Comparison of ENCODE assay signal across 15 cellular contexts in the genomic region with DNA sequence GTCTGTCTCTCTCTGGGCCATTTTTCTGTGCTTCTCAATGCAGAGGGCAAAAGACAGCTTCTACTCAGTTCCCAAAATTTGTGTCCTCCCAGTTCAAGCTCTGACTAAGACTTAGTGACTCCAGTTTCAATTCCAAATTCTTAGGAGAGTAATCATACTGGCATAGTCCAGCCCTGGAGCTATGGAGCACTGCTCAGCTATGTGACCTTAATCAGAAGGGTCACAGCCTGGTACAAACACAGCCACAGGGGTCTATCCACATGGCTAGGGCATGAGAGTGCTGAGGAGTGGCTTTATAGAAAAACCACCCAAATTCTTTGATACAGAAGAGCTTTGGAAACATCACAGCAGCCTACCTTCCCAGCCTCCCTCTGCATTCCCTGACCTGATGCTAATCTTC.
A peak's percentile ranks its signal among the peaks of the same experiment; 100 is the strongest.
DNase-seq lines count a peak whose midpoint lies in the region; ATAC-seq and TF ChIP-seq lines count a peak whose summit lies in the region.
"Had no signal": no experiment of that assay in that cellular context is flagged by ENCODE, and none has a peak within 500 bp of the region (broad histone marks: within the 10 kb centered on the region; RNA-seq: fewer than 3 reads in every experiment).

No MANE protein-coding gene starts in this region.

- H3K14ac ChIP-seq in trophoblast cell (ENCODE audit: low read length): no peak overlapping the region

- H3K36me3 ChIP-seq in trophoblast cell (ENCODE audit: control insufficient read depth in 1 of 2, insufficient read depth in 2 of 2, low read length in 2 of 2): no peaks in the 10 kb centered on the region

- H3K9ac ChIP-seq in trophoblast cell (ENCODE audit: low read length): no peak overlapping the region

- H3K4me3 ChIP-seq in epithelial cell of proximal tubule (ENCODE audit: low read depth, low read length) (no peak overlapping the region), trophoblast cell (ENCODE audit: low read depth, low read length) (no peak overlapping the region)

- H3K4me2 ChIP-seq in trophoblast cell (ENCODE audit: low read length): no peak overlapping the region

- no peak overlapping the region for H2BK5ac ChIP-seq in trophoblast cell (ENCODE audit: low read depth, low read length, poor library complexity)

- ATAC-seq in HG03196 (IDR thresholded peaks at IDR 0.05; ENCODE audit: unreplicated experiment): no peak
- ATAC-seq: natural killer cell treated with Interleukin-12 subunit alpha and Interleukin-12 subunit beta and Interleukin-15 and Interleukin-18, amount 100 ng/mL, for 72 hours; T-cell had no signal

- H2AK5ac ChIP-seq in trophoblast cell (ENCODE audit: low read length): no peak overlapping the region

- no peak overlapping the region for H3K18ac ChIP-seq in trophoblast cell (ENCODE audit: low read length)

- no peak overlapping the region for H4K8ac ChIP-seq in trophoblast cell (ENCODE audit: low read depth, low read length)

- H3K9me3 ChIP-seq in trophoblast cell (ENCODE audit: insufficient read depth, low read depth, low read length): peaks cover 5% of the 10 kb centered on the region

- no peak overlapping the region for H2BK120ac ChIP-seq in trophoblast cell (ENCODE audit: insufficient read depth, low read length, poor library complexity)

- H2AFZ ChIP-seq in trophoblast cell (ENCODE audit: insufficient read depth, low read length, poor library complexity): no peak overlapping the region

- H3K4ac ChIP-seq in trophoblast cell (ENCODE audit: low read depth, low read length): no peak overlapping the region

- DNase-seq in EL (peak; percentile 99), RPMI7951 (ENCODE audit: low read depth) (peak; percentile 97), epithelial cell of proximal tubule (ENCODE audit: low read depth) (peak; percentile 87), trophoblast cell (peak; percentile 73 to 87), KG1 (lab: John Stamatoyannopoulos, UW) (no peak), cortex of kidney (lab: John Stamatoyannopoulos, UW) (no peak), NAMALWA (ENCODE audit: low spot score) (no peak)
- DNase-seq: activated CD4-positive, alpha-beta T cell treated with anti-CD3 and anti-CD28 coated beads, Interleukin-2, amount 50 U/mL, for 48 hours; DMS79; immature natural killer cell; NCI-H1417 treated with DMSO at 0.1 percent for 48 hours; NCI-H82; T-cell had no signal

- peaks cover 0 to 3% of the 10 kb centered on the region in 2 experiments for H3K4me1 ChIP-seq in trophoblast cell (ENCODE audit: control insufficient read depth in 1 of 2, insufficient read depth in 2 of 2, low read length in 2 of 2)

- H3K79me1 ChIP-seq in trophoblast cell (ENCODE audit: low read length): no peaks in the 10 kb centered on the region

- H3K79me2 ChIP-seq in trophoblast cell (ENCODE audit: control insufficient read depth, insufficient read depth, low read length, poor library complexity): no peaks in the 10 kb centered on the region

- no peak overlapping the region for H4K12ac ChIP-seq in trophoblast cell (ENCODE audit: low read depth, low read length)

- H3K27ac ChIP-seq in trophoblast cell (ENCODE audit: low read depth, low read length): no peak overlapping the region

- no peak overlapping the region for H3K23ac ChIP-seq in trophoblast cell (ENCODE audit: low read length)

- no peak overlapping the region for H4K91ac ChIP-seq in trophoblast cell (ENCODE audit: low read depth, low read length)

- no peak for TF ChIP-seq CTCF in epithelial cell of proximal tubule (conservative IDR thresholded peaks at IDR 0.05; ENCODE audit: low read depth, low read length)

- no peak overlapping the region for H2BK12ac ChIP-seq in trophoblast cell (ENCODE audit: low read length)

- no peaks in the 10 kb centered on the region for H3K27me3 ChIP-seq in trophoblast cell (ENCODE audit: insufficient read depth, low read length)

Comparison
In these comparisons a context has a peak if more than half of its experiments do, and no peak if none do; other contexts are left out.
1. DNase-seq: peak in EL (single experiment), RPMI7951 (single experiment), epithelial cell of proximal tubule (single experiment) and trophoblast cell (2 of 2); none in KG1 (single experiment), cortex of kidney (single experiment) and NAMALWA (single experiment).